Comparison of ENCODE assay signal across 23 cellular contexts in the genomic region with DNA sequence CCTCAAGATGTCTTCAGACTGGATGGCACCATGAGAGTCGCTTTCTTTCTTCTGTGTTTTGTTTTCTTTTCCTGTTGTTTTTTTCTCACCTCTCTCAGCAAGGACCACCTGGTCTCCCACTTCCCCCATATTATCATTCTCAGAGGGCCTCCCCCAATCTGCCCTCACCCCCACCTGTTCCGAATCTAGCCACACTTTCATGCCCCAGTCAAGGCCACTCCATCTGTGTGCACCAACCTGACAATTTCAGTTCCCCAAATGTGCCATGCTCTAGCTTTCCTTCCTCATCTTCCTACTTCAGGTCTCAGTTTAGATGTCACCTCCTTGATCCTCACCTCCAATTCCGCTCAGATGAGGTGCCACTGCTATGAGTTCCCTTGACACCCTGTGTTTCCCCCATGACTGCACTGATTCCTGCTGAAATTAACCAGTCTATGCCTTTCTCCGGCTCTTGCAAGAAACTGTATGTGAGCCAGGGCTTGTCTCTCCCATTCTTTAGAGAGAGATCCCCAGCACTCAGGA.
DNase-seq lines count a peak whose midpoint lies in the region; ATAC-seq and TF ChIP-seq lines count a peak whose summit lies in the region.
"Had no signal": no experiment of that assay in that cellular context is flagged by ENCODE, and none has a peak within 500 bp of the region (broad histone marks: within the 10 kb centered on the region; RNA-seq: fewer than 3 reads in every experiment).

No MANE protein-coding gene starts in this region.

- peaks cover 61% of the 10 kb centered on the region for H3K4me1 Mint-ChIP-seq in Caco-2 (ENCODE audit: low read depth, unreplicated experiment)
- H3K4me1 Mint-ChIP-seq in IgD-negative memory B cell, result peaks cover 41 to 49% (median 46%) of the 10 kb centered on the region in 3 donors
- peaks cover 73% of the 10 kb centered on the region for H3K4me1 Mint-ChIP-seq in neural crest cell

- H3K27me3 ChIP-seq in Caco-2 (replicated peaks; ENCODE audit: control insufficient read depth, insufficient read depth, low read length) (no peaks in the 10 kb centered on the region), esophagus (ENCODE audit: control insufficient read depth in 1 of 2, insufficient read depth in 2 of 2, low read length in 2 of 2) (no peaks in the 10 kb centered on the region), PC-3 (ENCODE audit: low read length) (no peaks in the 10 kb centered on the region)
- H3K27me3 ChIP-seq: BLaER1 treated with 17β-estradiol and CSF1 and Interleukin-3, amounts not matched to agents 10 nM and 100 nM; brain microvascular endothelial cell; left lung; vagina had no signal

- H3K4me3 ChIP-seq in Caco-2 (ENCODE audit: low read depth, low read length), result no peak overlapping the region
- H3K4me3 ChIP-seq in esophagus (ENCODE audit: low read depth in 1 of 2, low read length in 2 of 2), result no peak overlapping the region
- H3K4me3 ChIP-seq in PC-3 (ENCODE audit: low read length), result no peak overlapping the region
- H3K4me3 ChIP-seq: BLaER1 treated with 17β-estradiol and CSF1 and Interleukin-3, amounts not matched to agents 10 nM and 100 nM; left lung; vagina had no signal

- BruUV-seq in Caco-2 (replicated peaks; lab: Mats Ljungman, UMichigan) (no TSS peak), PC-3 (replicated peaks; lab: Mats Ljungman, UMichigan) (no TSS peak)

- DNase-seq in Caco-2 (no peak), neural crest cell (ENCODE audit: low read depth, low spot score) (no peak), NOMO-1 treated with dmso at 0.1 percent for 144 hours (lab: John Stamatoyannopoulos, UW; ENCODE audit: unreplicated experiment) (no peak), NCI-H2171 treated with DMSO at 0.1 percent for 48 hours (lab: John Stamatoyannopoulos, UW) (no peak), PC-3 (no peak)
- no peak for DNase-seq in activated CD4-positive, alpha-beta T cell treated with anti-CD3 and anti-CD28 coated beads for 1 hour
- DNase-seq: activated CD4-positive, alpha-beta T cell treated with anti-CD3 and anti-CD28 coated beads, Interleukin-2, amount 50 U/mL, for 1 hour; activated CD8-positive, alpha-beta memory T cell treated with anti-CD3 and anti-CD28 coated beads, Interleukin-2, amount 50 U/mL, for 48 hours; H9; left lung; NCI-H1105 treated with DMSO at 0.1 percent for 48 hours; NCI-H2081 treated with DMSO at 0.1 percent for 48 hours; NCI-H510A; occipital lobe; retina; stimulated activated CD4-positive, alpha-beta T cell treated with anti-CD3 and anti-CD28 coated beads, Interleukin-12 subunit alpha, Interleukin-12 subunit beta, amount 100 ng/mL, for 4 hours; stimulated activated CD8-positive, alpha-beta memory T cell treated with anti-CD3 and anti-CD28 coated beads, Interleukin-4, amount 100 ng/mL, for 48 hours; SW 1271 had no signal

- peak overlapping the region; percentile 92 for H3K27ac Mint-ChIP-seq in Caco-2 (ENCODE audit: unreplicated experiment)
- peak overlapping the region; percentile 11 to 48 (median 12) for H3K27ac Mint-ChIP-seq in IgD-negative memory B cell
- H3K27ac Mint-ChIP-seq in neural crest cell (ENCODE audit: unreplicated experiment), result peak overlapping the region; percentile 41

- no peaks in the 10 kb centered on the region for H3K79me2 ChIP-seq in PC-3 (ENCODE audit: low read length)

- H3K36me3 Mint-ChIP-seq in Caco-2 (ENCODE audit: insufficient read depth, unreplicated experiment) (peaks cover 14% of the 10 kb centered on the region), IgD-negative memory B cell (peaks cover 2% of the 10 kb centered on the region), neural crest cell (ENCODE audit: low read depth) (no peaks in the 10 kb centered on the region)

- no peak for ATAC-seq in PC-3
- ATAC-seq: left lung had no signal

- WGBS in esophagus, 2 donors, result 86 to 87% methylated on average over 4 of the region's 4 CpGs

- H3K9me3 ChIP-seq in Caco-2 (no peaks in the 10 kb centered on the region), esophagus (ENCODE audit: control insufficient read depth in 2 of 2, insufficient read depth in 1 of 2, low read depth in 1 of 2, low read length in 1 of 2) (no peaks in the 10 kb centered on the region), PC-3 (ENCODE audit: low read length) (no peaks in the 10 kb centered on the region)
- H3K9me3 ChIP-seq: BLaER1 treated with 17β-estradiol and CSF1 and Interleukin-3, amounts not matched to agents 10 nM and 100 nM; left lung; vagina had no signal

- TF ChIP-seq CTCF in Caco-2 (IDR thresholded peaks at IDR 0.05; ENCODE audit: insufficient read depth in 1 of 2, low read depth in 1 of 2, low read length in 1 of 2, severe bottlenecking in 1 of 2, unreplicated experiment in 1 of 2) (no peak), neural crest cell (conservative IDR thresholded peaks at IDR 0.05) (no peak), PC-3 (conservative IDR thresholded peaks at IDR 0.05; ENCODE audit: low read depth, low read length) (no peak)

- CTCF ChIA-PET in Caco-2 (lab: Charles Lee), result no interaction called here
- CTCF ChIA-PET in PC-3 (lab: Charles Lee), result no interaction called here

- no peaks in the 10 kb centered on the region for H3K27me3 Mint-ChIP-seq in Caco-2 (ENCODE audit: insufficient read depth, unreplicated experiment)
- H3K27me3 Mint-ChIP-seq in IgD-negative memory B cell, result no peaks in the 10 kb centered on the region
- H3K27me3 Mint-ChIP-seq in neural crest cell (ENCODE audit: low read depth), result no peaks in the 10 kb centered on the region

- no peak overlapping the region for H3K9ac ChIP-seq in PC-3 (ENCODE audit: low read length)
- H3K9ac ChIP-seq: BLaER1 treated with 17β-estradiol and CSF1 and Interleukin-3, amounts not matched to agents 10 nM and 100 nM had no signal

- H2AFZ ChIP-seq in PC-3 (ENCODE audit: low read length), result no peak overlapping the region

- POLR2A ChIA-PET in Caco-2 (lab: Charles Lee) (no interaction called here), PC-3 (lab: Charles Lee; ENCODE audit: unreplicated experiment) (no interaction called here)

- H3K36me3 ChIP-seq in Caco-2 (ENCODE audit: control insufficient read depth, insufficient read depth, low read length) (no peaks in the 10 kb centered on the region), esophagus (ENCODE audit: control insufficient read depth in 2 of 2, insufficient read depth in 2 of 2, low read length in 1 of 2) (no peaks in the 10 kb centered on the region), PC-3 (ENCODE audit: low read depth, low read length) (no peaks in the 10 kb centered on the region)
- H3K36me3 ChIP-seq: BLaER1 treated with 17β-estradiol and CSF1 and Interleukin-3, amounts not matched to agents 10 nM and 100 nM; brain microvascular endothelial cell; left lung; vagina had no signal

- no peaks in the 10 kb centered on the region for H4K20me1 ChIP-seq in PC-3 (ENCODE audit: low read length)
- H4K20me1 ChIP-seq: BLaER1 treated with 17β-estradiol and CSF1 and Interleukin-3, amounts not matched to agents 10 nM and 100 nM had no signal

- H3F3A ChIP-seq in PC-3 (ENCODE audit: low read length, unreplicated experiment), result no peaks in the 10 kb centered on the region

- no peak overlapping the region for H3K4me3 Mint-ChIP-seq in Caco-2 (ENCODE audit: unreplicated experiment)
- peak overlapping the region; percentile 1 to 80 (median 42) for H3K4me3 Mint-ChIP-seq in IgD-negative memory B cell
- H3K4me3 Mint-ChIP-seq in neural crest cell, result no peak overlapping the region
- H3K4me3 Mint-ChIP-seq: H9 had no signal

- H3K9me3 Mint-ChIP-seq in Caco-2 (ENCODE audit: unreplicated experiment) (no peaks in the 10 kb centered on the region), IgD-negative memory B cell (no peaks in the 10 kb centered on the region), neural crest cell (no peaks in the 10 kb centered on the region)
- H3K9me3 Mint-ChIP-seq: H9 had no signal

- no peaks in the 10 kb centered on the region for H3K9me2 ChIP-seq in PC-3 (replicated peaks; ENCODE audit: low read length)

- H3K4me2 ChIP-seq in PC-3 (ENCODE audit: low read length), result no peak overlapping the region
- H3K4me2 ChIP-seq: BLaER1 treated with 17β-estradiol and CSF1 and Interleukin-3, amounts not matched to agents 10 nM and 100 nM had no signal

- H3K4me1 ChIP-seq in Caco-2 (peaks cover 55% of the 10 kb centered on the region), esophagus (ENCODE audit: control insufficient read depth in 2 of 2, insufficient read depth in 2 of 2, low read length in 1 of 2) (peaks cover 0 to 8% of the 10 kb centered on the region in 2 donors), PC-3 (ENCODE audit: insufficient read depth, low read length) (0 out of 2 replicates have a peak, but pooled peaks cover 2% of the 10 kb centered on the region)

- intact Hi-C loops in Caco-2 (cut with micrococcal nuclease; ENCODE audit: unreplicated experiment) (loop anchor here (5.0 kb wide), 1 partner anchor 144 kb away; the partner anchor contains the start of gene PLPP3), PC-3 (cut with micrococcal nuclease) (no loop called here)

- peak overlapping the region; percentile 50 to 69 for H3K27ac ChIP-seq in esophagus (ENCODE audit: low read depth in 2 of 2, low read length in 1 of 2)
- no peak overlapping the region for H3K27ac ChIP-seq in PC-3 (ENCODE audit: low read length)
- H3K27ac ChIP-seq: BLaER1 treated with 17β-estradiol and CSF1 and Interleukin-3, amounts not matched to agents 10 nM and 100 nM; brain microvascular endothelial cell; left lung had no signal

Comparison
In these comparisons a context has a peak if more than half of its experiments do, and no peak if none do; other contexts are left out.
1. H3K27ac Mint-ChIP-seq: peak in every context shown above with its lines; median percentile 92 in Caco-2; 41 in neural crest cell; 12 in IgD-negative memory B cell.
2. H3K4me3 Mint-ChIP-seq: peak in IgD-negative memory B cell (4 of 4); none in Caco-2 (single experiment) and neural crest cell (single experiment).